In the genomic region with DNA sequence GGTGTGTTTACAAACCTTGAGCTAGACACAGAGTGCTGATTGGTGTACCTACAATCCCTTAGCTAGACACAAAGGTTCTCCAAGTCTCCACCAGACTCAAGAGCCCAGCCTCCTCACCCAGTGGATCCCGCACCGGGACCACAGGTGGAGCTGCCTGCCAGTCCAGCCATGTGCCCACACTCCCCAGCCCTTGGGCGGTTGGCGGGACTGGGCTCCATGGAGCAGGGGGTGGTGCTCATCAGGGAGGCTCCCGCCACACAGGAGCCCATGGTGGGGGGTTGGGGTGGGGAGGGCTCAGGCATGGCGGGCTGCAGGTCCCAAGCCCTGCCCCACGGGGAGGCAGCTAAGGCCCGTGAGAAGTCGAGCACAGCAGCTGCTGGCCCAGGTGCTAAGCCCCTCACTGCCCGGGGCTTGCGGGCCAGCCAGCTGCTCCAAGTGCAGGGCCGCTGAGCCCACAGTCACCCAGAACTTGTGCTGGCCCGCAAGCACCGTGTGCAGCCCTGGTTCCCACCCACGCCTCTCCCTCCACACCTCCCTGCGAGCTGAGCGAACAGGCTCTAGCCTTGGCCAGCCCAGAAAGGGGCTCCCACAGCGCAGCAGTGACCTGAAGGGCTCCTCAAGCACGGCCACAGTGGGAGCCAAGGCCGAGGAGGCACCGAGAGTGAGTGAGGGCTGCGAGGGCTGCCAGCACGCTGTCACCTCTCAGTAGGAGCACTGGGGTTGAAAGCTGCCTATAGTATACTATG, we compare ENCODE assay signal across 34 cellular contexts. TPM values are rescaled to one million over a fixed set of nuclear protein-coding genes. Genes with fewer than 3 reads are reported as not detected.
"Had no signal": no experiment of that assay in that cellular context is flagged by ENCODE, and none has a peak within 500 bp of the region (broad histone marks: within the 10 kb centered on the region; RNA-seq: fewer than 3 reads in every experiment).

No MANE protein-coding gene starts in this region.

- DNase-seq: cerebellar nuclear complex; colonic mucosa; cortex of kidney; effector CD8-positive, alpha-beta T cell; effector memory CD8-positive, alpha-beta T cell; endodermal cell; erythroblast; esophagus squamous epithelium; foreskin fibroblast; foreskin melanocyte; gastrocnemius medialis; glutamatergic neuron; head of caudate nucleus; hypothalamus; immature natural killer cell; islet precursor cell; left cardiac atrium; left ventricle myocardium superior; lower lobe of right lung; mesenchymal stem cell; mucosa of descending colon had no signal

- H3K4me2 ChIP-seq: hepatocyte had no signal

- H2AFZ ChIP-seq: hepatocyte had no signal

- H3K27me3 Mint-ChIP-seq: dendritic cell treated with granulocyte-macrophage colony-stimulating factor and Interleukin-4, amounts not matched to agents 40 ng/mL and 50 ng/mL, for 4 days had no signal

- H3K27me3 ChIP-seq: colonic mucosa, esophagus squamous epithelium, gastrocnemius medialis, left lung had no signal

- H3K27ac ChIP-seq: colonic mucosa, epithelial cell of prostate, esophagus squamous epithelium, gastrocnemius medialis, hepatocyte, left lung, lower lobe of right lung had no signal

- H3K4me1 ChIP-seq: colonic mucosa, esophagus squamous epithelium, gastrocnemius medialis, left lung, lower lobe of right lung had no signal

- H3K4me3 Mint-ChIP-seq: dendritic cell treated with granulocyte-macrophage colony-stimulating factor and Interleukin-4, amounts not matched to agents 40 ng/mL and 50 ng/mL, for 4 days; effector memory CD8-positive, alpha-beta T cell; endodermal cell; immature natural killer cell; mesothelial cell of epicardium had no signal

- H3K4me3 ChIP-seq: colonic mucosa, esophagus squamous epithelium, gastrocnemius medialis, hepatocyte, left lung, lower lobe of right lung, mucosa of descending colon had no signal

- H3K4me1 Mint-ChIP-seq: endodermal cell, mesothelial cell of epicardium had no signal

- H3K9me3 Mint-ChIP-seq: effector memory CD8-positive, alpha-beta T cell had no signal

- H3K27ac Mint-ChIP-seq: dendritic cell treated with granulocyte-macrophage colony-stimulating factor and Interleukin-4, amounts not matched to agents 40 ng/mL and 50 ng/mL, for 4 days; effector memory CD8-positive, alpha-beta T cell; endodermal cell; immature natural killer cell; mesothelial cell of epicardium had no signal

- H3K36me3 ChIP-seq: colonic mucosa, esophagus squamous epithelium, gastrocnemius medialis, left lung, lower lobe of right lung had no signal

- FAIRE-seq: endometrium had no signal

- ATAC-seq: effector memory CD8-positive, alpha-beta T cell; esophagus mucosa; gastrocnemius medialis; left cardiac atrium; left lung; left ventricle myocardium superior; lower lobe of right lung; mucosa of descending colon had no signal

- H3K9me3 ChIP-seq: colonic mucosa, esophagus squamous epithelium, gastrocnemius medialis, left lung, lower lobe of right lung, mucosa of descending colon had no signal

RNA-seq across cellular contexts. Expression of a gene that starts 43.7 kb away (rescaled TPM):
- total RNA-seq: chondrocyte, dermis microvascular lymphatic vessel endothelial cell, esophagus mucosa, gastrocnemius medialis, glomerular endothelial cell, left cardiac atrium, left ventricle myocardium superior, lower leg skin, lower lobe of right lung, lung microvascular endothelial cell, mesenteric fat pad had no signal
- polyA plus RNA-seq: immature natural killer cell had no signal
